Comparison of ENCODE assay signal across 1 cellular context in the genomic region with DNA sequence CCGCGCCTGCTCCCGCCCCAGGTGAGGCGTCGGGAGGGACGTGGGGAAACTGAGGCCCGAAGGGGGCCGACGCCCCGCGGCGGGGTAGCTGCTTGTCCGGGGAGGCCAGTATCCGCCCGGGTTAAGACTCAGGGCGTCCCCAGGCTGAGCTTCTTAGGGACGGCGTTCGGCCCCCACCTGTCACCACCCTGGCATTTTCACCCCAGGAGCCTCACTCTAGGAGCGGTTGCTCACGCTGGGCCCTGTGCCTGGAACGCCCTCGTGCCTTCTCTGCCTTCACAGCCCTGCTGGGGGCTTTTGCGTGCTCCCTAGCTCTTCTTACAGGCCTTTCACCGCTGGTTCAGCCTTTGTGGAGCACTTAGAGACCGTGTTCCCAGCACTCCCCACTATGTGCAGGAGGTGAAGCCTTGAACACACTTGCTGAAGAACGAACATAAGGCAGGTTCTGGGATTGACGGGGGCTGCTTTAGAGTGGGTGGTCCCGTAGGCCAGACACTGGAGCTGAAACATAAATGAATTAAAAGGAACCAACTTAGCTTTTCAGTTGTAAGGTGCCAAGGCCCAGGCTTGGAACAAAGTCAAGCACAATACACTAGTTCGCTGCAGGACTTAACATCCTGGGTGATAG.
TF ChIP-seq lines count a peak whose summit lies in the region.

No MANE protein-coding gene starts in this region.

TF ChIP-seq in GM12878, 131 proteins besides CTCF, POLR2A, EP300 and RAD21:
- TF ChIP-seq, protein P1, sequence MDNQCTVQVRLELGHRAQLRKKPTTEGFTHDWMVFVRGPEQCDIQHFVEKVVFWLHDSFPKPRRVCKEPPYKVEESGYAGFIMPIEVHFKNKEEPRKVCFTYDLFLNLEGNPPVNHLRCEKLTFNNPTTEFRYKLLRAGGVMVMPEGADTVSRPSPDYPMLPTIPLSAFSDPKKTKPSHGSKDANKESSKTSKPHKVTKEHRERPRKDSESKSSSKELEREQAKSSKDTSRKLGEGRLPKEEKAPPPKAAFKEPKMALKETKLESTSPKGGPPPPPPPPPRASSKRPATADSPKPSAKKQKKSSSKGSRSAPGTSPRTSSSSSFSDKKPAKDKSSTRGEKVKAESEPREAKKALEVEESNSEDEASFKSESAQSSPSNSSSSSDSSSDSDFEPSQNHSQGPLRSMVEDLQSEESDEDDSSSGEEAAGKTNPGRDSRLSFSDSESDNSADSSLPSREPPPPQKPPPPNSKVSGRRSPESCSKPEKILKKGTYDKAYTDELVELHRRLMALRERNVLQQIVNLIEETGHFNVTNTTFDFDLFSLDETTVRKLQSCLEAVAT (IDR thresholded peaks at IDR 0.05), result 0 out of 2 replicates have a peak, but pooled peaks have one; percentile 36
- no peak for TF ChIP-seq HDAC6 (IDR thresholded peaks at IDR 0.05; ENCODE audit: unreplicated experiment)
- TF ChIP-seq SMAD5 (IDR thresholded peaks at IDR 0.05; ENCODE audit: low read depth), result 0 out of 2 replicates have a peak, but pooled peaks have one; percentile 27
